Comparison of ENCODE assay signal across 8 cellular contexts in the genomic region with DNA sequence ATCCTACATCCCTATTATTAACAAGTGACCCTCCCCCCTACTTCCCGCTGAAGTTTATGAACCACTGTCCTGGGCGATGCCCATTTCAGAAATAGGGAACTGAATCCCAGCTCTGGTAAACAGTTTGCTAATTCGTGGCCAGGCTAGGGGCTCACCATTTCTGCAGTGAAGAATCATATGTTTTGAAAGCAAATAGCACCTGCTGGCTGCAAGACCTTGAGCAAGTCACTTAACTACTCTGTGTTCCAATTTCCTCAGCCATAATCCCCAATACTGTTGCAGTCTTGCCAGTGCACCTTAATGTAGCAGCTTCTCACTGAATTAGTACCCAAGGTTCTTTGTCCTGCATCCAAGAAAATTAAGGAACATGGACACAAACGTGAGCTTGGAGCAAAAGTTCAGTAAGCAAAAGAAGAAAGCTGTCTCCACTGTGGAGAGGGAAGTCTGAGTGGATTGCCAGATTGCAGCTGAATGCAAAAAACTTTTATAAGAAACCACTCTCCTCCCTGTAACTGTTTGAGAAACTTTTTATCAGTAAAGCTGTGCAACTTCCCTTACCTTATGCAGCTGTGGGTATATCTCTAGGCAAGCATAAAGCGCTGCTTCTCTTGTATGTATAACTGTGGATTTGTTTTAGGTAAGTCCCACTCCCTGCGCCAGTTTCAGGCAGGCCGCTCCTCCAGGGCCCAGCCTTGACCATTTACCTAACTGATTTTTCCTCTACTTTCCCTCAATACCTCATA. TPM values are rescaled to one million over a fixed set of nuclear protein-coding genes. Genes with fewer than 3 reads are reported as not detected.
DNase-seq lines count a peak whose midpoint lies in the region; ATAC-seq and TF ChIP-seq lines count a peak whose summit lies in the region.

No MANE protein-coding gene starts in this region.

- H3K9me3 ChIP-seq in right atrium auricular region (peaks cover 0 to 10% of the 10 kb centered on the region in 2 donors), thymus (ENCODE audit: control insufficient read depth) (no peaks in the 10 kb centered on the region)

- H3K27ac ChIP-seq in right atrium auricular region (peak overlapping the region; percentile 63 to 65), thymus (ENCODE audit: low read depth) (peak overlapping the region; percentile 47)

- no peak overlapping the region for H3K27ac Mint-ChIP-seq in progenitor cell of endocrine pancreas

- WGBS in thymus, result 46% methylated on average over 7 of the region's 7 CpGs

- DNase-seq in RPMI8226, result peak; percentile 82
- no peak for DNase-seq in right atrium auricular region (ENCODE audit: low spot score)
- no peak for DNase-seq in NCI-H1048 (lab: John Stamatoyannopoulos, UW)
- DNase-seq in progenitor cell of endocrine pancreas (ENCODE audit: low spot score, unreplicated experiment), result no peak
- no peak for DNase-seq in NCI-H2081 (lab: John Stamatoyannopoulos, UW)

- peaks cover 28% of the 10 kb centered on the region for H3K27me3 Mint-ChIP-seq in progenitor cell of endocrine pancreas

- H3K36me3 ChIP-seq in right atrium auricular region, result no peaks in the 10 kb centered on the region
- peaks cover 3% of the 10 kb centered on the region for H3K36me3 ChIP-seq in thymus (ENCODE audit: control insufficient read depth, insufficient read depth)

- peaks cover 3% of the 10 kb centered on the region for H3K4me1 Mint-ChIP-seq in progenitor cell of endocrine pancreas (ENCODE audit: low read depth)

- H3K27me3 ChIP-seq in right atrium auricular region (no peaks in the 10 kb centered on the region), thymus (ENCODE audit: control insufficient read depth, insufficient read depth) (no peaks in the 10 kb centered on the region)

- H3K4me1 ChIP-seq in right atrium auricular region, result peaks cover 0 to 39% of the 10 kb centered on the region in 2 donors
- peaks cover 2% of the 10 kb centered on the region for H3K4me1 ChIP-seq in thymus (ENCODE audit: control insufficient read depth, insufficient read depth, low read length)

- no peaks in the 10 kb centered on the region for H3K36me3 Mint-ChIP-seq in progenitor cell of endocrine pancreas (ENCODE audit: insufficient read depth)

- peaks cover 4% of the 10 kb centered on the region for H3K9me3 Mint-ChIP-seq in progenitor cell of endocrine pancreas (ENCODE audit: low read depth)

- H3K4me3 ChIP-seq in right atrium auricular region (peak overlapping the region; percentile 40 to 51), thymus (ENCODE audit: low read length) (peak overlapping the region; percentile 38)

- TF ChIP-seq CTCF in right atrium auricular region (IDR thresholded peaks at IDR 0.05), result no peak
- no peak for TF ChIP-seq CTCF in progenitor cell of endocrine pancreas (IDR thresholded peaks at IDR 0.05; ENCODE audit: unreplicated experiment)

- ATAC-seq in GM18870 (IDR thresholded peaks at IDR 0.05; ENCODE audit: unreplicated experiment) (peak; percentile 37), HG02840 (IDR thresholded peaks at IDR 0.05; ENCODE audit: low FRiP score, unreplicated experiment) (peak; percentile 43)

- H3K4me3 Mint-ChIP-seq in progenitor cell of endocrine pancreas (ENCODE audit: low read depth), result no peak overlapping the region

RNA-seq across cellular contexts. Expression of a gene that starts 0.8 kb away (rescaled TPM):
- total RNA-seq in right atrium auricular region (1 to 10 TPM; 4.0 to 8.4 TPM), progenitor cell of endocrine pancreas (0.38 TPM in 1 of 2 replicates, not detected in the other)
- polyA plus RNA-seq in thymus, result 42.0 TPM

RNA-seq across cellular contexts. Expression of a gene that starts 30.7 kb away (rescaled TPM):
- total RNA-seq in right atrium auricular region (1 to 10 TPM; 2.7 to 5.8 TPM), progenitor cell of endocrine pancreas (1.00 and 1.1 TPM in 2 replicates)
- 10.2 TPM for polyA plus RNA-seq in thymus
